Comparison of ENCODE assay signal across 8 cellular contexts in the genomic region with DNA sequence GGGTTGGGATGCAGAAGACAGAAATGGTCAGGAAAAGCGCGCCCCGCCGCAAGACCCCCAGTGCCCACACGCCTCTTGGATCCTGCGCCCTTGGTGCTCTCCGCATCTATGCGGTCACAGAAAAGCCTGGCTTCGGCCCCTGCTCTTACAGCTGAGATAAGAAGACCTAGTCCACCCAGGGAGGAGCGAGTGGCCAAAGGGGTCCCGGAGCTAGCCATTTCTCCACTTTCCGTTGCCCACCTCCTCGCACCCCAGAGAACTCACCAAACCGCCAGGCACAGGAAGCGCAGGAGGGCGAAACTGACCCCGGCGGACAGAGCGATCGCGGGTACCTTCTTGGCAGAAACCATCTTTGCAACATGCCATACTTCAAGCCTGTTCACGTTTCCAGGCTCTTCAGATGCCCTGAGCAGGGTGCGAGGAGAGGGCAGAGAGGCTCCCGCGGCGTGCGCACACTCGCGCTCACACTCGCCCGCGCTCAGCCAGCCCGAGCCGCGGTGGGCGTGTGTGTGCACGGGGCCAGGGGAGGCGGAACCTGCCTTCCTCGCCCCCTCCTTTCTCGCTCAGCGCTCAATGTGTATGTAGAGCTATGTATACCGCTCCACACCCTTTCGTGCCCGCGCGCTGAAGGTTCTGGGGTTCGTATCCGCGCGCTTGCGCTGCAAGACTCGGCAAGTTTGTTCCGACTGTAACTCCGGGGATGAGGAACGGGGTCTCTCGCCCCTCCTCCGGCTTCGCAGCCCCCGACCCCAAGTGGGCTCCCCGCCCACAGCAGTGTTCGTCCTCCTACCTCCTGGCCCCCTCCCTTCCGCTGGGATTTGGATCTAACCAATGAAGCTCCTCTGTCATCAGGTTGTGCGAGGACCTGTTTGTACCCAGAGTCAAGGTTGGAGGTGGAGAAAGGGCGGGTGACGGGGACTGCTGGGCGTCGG. TPM values are rescaled to one million over a fixed set of nuclear protein-coding genes. Genes with fewer than 3 reads are reported as not detected.
A peak's percentile ranks its signal among the peaks of the same experiment; 100 is the strongest.
DNase-seq lines count a peak whose midpoint lies in the region; ATAC-seq, FAIRE-seq and TF ChIP-seq lines count a peak whose summit lies in the region.

A gene (minus strand): TSS at position 507 of the 932 bp plus-strand sequence. CDS start 157 bp downstream, at position 350.

- H3K4me3 Mint-ChIP-seq in activated T-cell treated with anti-CD3 and anti-CD28 coated beads, Interleukin-2, amount 50 U/mL, for 4 hours = peak within 1 kb of the TSS; percentile 24

- H3K9me3 Mint-ChIP-seq in activated T-cell treated with anti-CD3 and anti-CD28 coated beads, Interleukin-2, amount 50 U/mL, for 4 hours = no peaks in the 10 kb centered on the region

- no peak for DNase-seq in activated T-cell treated with anti-CD3 and anti-CD28 coated beads, Interleukin-2, amount 50 U/mL, for 4 hours
- DNase-seq in activated T-cell treated with anti-CD3 and anti-CD28 coated beads, Interleukin-2, amount 50 U/mL, for 1 hour = no peak
- DNase-seq in cardiac fibroblast (ENCODE audit: low read depth in 2 of 2) (peak in 1 of 2 donors; percentile 8), HepG2 (ENCODE audit: low spot score) (no peak), vagina (ENCODE audit: extremely low spot score in 2 of 2) (no peak)

- FAIRE-seq in HepG2 (lab: Jason Lieb, UNC) = no peak

- H3K27me3 ChIP-seq in HepG2 (ENCODE audit: control insufficient read depth in 1 of 2, insufficient read depth in 2 of 2, low read length in 2 of 2) (peaks cover 2 to 21% of the 10 kb centered on the region in 2 experiments; a peak in 3 of 5 replicates), vagina (no peaks in the 10 kb centered on the region)

- CTCF ChIA-PET in HepG2 (lab: Yijun Ruan, JAX; ENCODE audit: low intra/inter-chr PET ratio, low total read pairs) = no interaction called here

- TF ChIP-seq POLR2A in HepG2 (IDR thresholded peaks at IDR 0.05; ENCODE audit: insufficient read depth in 1 of 2, low read depth in 2 of 2, low read length in 2 of 2) (no peak), vagina (IDR thresholded peaks at IDR 0.05) (no peak)

- H3K4me1 ChIP-seq in HepG2 (ENCODE audit: insufficient read depth, low read length) (no peaks in the 10 kb centered on the region), vagina (no peaks in the 10 kb centered on the region)

- no peak within 1 kb of the TSS for H3K27ac ChIP-seq in HepG2 (ENCODE audit: extremely low read length, insufficient read depth, low read length)
- no peak within 1 kb of the TSS for H3K27ac ChIP-seq in vagina

- H3K9ac ChIP-seq in HepG2 (ENCODE audit: insufficient read depth, low read depth, low read length) = no peak within 1 kb of the TSS

- in situ Hi-C loops in HepG2 (cut with HindIII; ENCODE audit: extremely low pct_ligation_motif_present, low pct_unique_long_range_greater_than_20kb) = no loop called here

- 13% methylated on average over 31 of the region's 67 CpGs for WGBS in HepG2 (ENCODE audit: low lambda C conversion rate)

- BruUV-seq in HepG2 (replicated peaks; lab: Mats Ljungman, UMichigan) = no TSS peak

- H3K27me3 Mint-ChIP-seq in activated T-cell treated with anti-CD3 and anti-CD28 coated beads, Interleukin-2, amount 50 U/mL, for 4 hours (ENCODE audit: low read depth) = peaks cover 46% of the 10 kb centered on the region

- no peak for TF ChIP-seq RAD21 in HepG2 (CRISPR knock-in tag; IDR thresholded peaks at IDR 0.05)

- H4K20me1 ChIP-seq in HepG2 (ENCODE audit: insufficient read depth, low read length) = no peaks in the 10 kb centered on the region

- TF ChIP-seq CTCF in cardiac fibroblast (IDR thresholded peaks at IDR 0.05; ENCODE audit: low read depth, low read length) = no peak
- TF ChIP-seq CTCF in HepG2 (CRISPR knock-in tag; IDR thresholded peaks at IDR 0.05) = no peak
- TF ChIP-seq CTCF in vagina (IDR thresholded peaks at IDR 0.05) = no peak

- POLR2A ChIA-PET in HepG2 (lab: Yijun Ruan, JAX) = no interaction called here

- H3K4me3 ChIP-seq in cardiac fibroblast (replicated peaks in 1 of 2; ENCODE audit: low read depth in 2 of 2, low read length in 2 of 2) (peak within 1 kb of the TSS; percentile 10 to 13), HepG2 (replicated peaks in 1 of 3; ENCODE audit: insufficient read depth in 1 of 3, low read depth in 2 of 3, low read length in 3 of 3) (no peak within 1 kb of the TSS; a peak in 1 of 6 replicates), vagina (peak within 1 kb of the TSS; percentile 12 to 20)

- peak within 1 kb of the TSS; percentile 12; the same call in 1 of the 2 replicates for H3K4me2 ChIP-seq in HepG2 (ENCODE audit: low read depth, low read length)

- H3K36me3 Mint-ChIP-seq in activated T-cell treated with anti-CD3 and anti-CD28 coated beads, Interleukin-2, amount 50 U/mL, for 4 hours (ENCODE audit: insufficient read depth) = no peaks in the 10 kb centered on the region

- TF ChIP-seq EP300 in HepG2 (IDR thresholded peaks at IDR 0.05; ENCODE audit: low read depth in 2 of 2, low read length in 2 of 2) = no peak
- no peak for TF ChIP-seq EP300 in HepG2 (CRISPR knock-in tag; IDR thresholded peaks at IDR 0.05; ENCODE audit: borderline replicate concordance)

- H2AFZ ChIP-seq in HepG2 (ENCODE audit: low read length) = no peak within 1 kb of the TSS

- H3K4me1 Mint-ChIP-seq in activated T-cell treated with anti-CD3 and anti-CD28 coated beads, Interleukin-2, amount 50 U/mL, for 4 hours (ENCODE audit: low read depth) = peaks cover 19% of the 10 kb centered on the region

- no peaks in the 10 kb centered on the region for H3K79me2 ChIP-seq in HepG2 (ENCODE audit: insufficient read depth, low read length)

- H3K9me3 ChIP-seq in HepG2 (ENCODE audit: low read length) (no peaks in the 10 kb centered on the region), vagina (no peaks in the 10 kb centered on the region)

- peak; percentile 34 to 48 for ATAC-seq in activated T-cell treated with anti-CD3 and anti-CD28 coated beads, Interleukin-2, amount 50 U/mL, for 4 hours
- ATAC-seq in HepG2 (peak; percentile 53), GM19455 (IDR thresholded peaks at IDR 0.05; ENCODE audit: unreplicated experiment) (no peak), HG03439 (IDR thresholded peaks at IDR 0.05; ENCODE audit: unreplicated experiment) (no peak), GM18861 (IDR thresholded peaks at IDR 0.05; ENCODE audit: unreplicated experiment) (no peak)

- H3K36me3 ChIP-seq in HepG2 (replicated peaks in 1 of 2; ENCODE audit: control insufficient read depth in 1 of 2, insufficient read depth in 2 of 2, low read length in 2 of 2) (no peaks in the 10 kb centered on the region), vagina (no peaks in the 10 kb centered on the region)

- intact Hi-C loops in HepG2 (cut with micrococcal nuclease; ENCODE audit: unreplicated experiment) = no loop called here
- intact Hi-C loops in vagina (cut with DNase I) = no loop called here

TF ChIP-seq in HepG2, 621 proteins besides CTCF, POLR2A, EP300 and RAD21 (continues in another document):
- TF ChIP-seq ZBTB20 (CRISPR knock-in tag; IDR thresholded peaks at IDR 0.05; ENCODE audit: borderline replicate concordance, low read depth) (no peak), ZNF10 (CRISPR knock-in tag; IDR thresholded peaks at IDR 0.05; ENCODE audit: borderline replicate concordance, low read depth) (no peak), ZNF549 (CRISPR knock-in tag; IDR thresholded peaks at IDR 0.05) (no peak), ZNF557 (CRISPR knock-in tag; IDR thresholded peaks at IDR 0.05) (no peak), SMAD9 (CRISPR knock-in tag; IDR thresholded peaks at IDR 0.05) (no peak), ZNF510 (CRISPR knock-in tag; IDR thresholded peaks at IDR 0.05; ENCODE audit: low read depth) (no peak), TSC22D2 (CRISPR knock-in tag; IDR thresholded peaks at IDR 0.05; ENCODE audit: borderline replicate concordance) (no peak), ZNF616 (CRISPR knock-in tag; IDR thresholded peaks at IDR 0.05; ENCODE audit: low read depth) (no peak)
- TF ChIP-seq, protein P1, sequence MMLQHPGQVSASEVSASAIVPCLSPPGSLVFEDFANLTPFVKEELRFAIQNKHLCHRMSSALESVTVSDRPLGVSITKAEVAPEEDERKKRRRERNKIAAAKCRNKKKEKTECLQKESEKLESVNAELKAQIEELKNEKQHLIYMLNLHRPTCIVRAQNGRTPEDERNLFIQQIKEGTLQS (CRISPR knock-in tag; IDR thresholded peaks at IDR 0.05) = no peak
- TF ChIP-seq, protein P2, sequence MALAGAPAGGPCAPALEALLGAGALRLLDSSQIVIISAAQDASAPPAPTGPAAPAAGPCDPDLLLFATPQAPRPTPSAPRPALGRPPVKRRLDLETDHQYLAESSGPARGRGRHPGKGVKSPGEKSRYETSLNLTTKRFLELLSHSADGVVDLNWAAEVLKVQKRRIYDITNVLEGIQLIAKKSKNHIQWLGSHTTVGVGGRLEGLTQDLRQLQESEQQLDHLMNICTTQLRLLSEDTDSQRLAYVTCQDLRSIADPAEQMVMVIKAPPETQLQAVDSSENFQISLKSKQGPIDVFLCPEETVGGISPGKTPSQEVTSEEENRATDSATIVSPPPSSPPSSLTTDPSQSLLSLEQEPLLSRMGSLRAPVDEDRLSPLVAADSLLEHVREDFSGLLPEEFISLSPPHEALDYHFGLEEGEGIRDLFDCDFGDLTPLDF (CRISPR knock-in tag; IDR thresholded peaks at IDR 0.05) = no peak

RNA-seq across cellular contexts. Expression of the gene that starts here (rescaled TPM):
- total RNA-seq in activated T-cell treated with anti-CD3 and anti-CD28 coated beads, Interleukin-2, amount 50 U/mL, for 4 hours = not detected
- total RNA-seq in HepG2 (2016; rRNA removed; fragmentation: Illumina TruSeq; extraction: Trizol) = not detected in 2 replicates
- not detected in 2 replicates for total RNA-seq in HepG2 (2016; cell fraction: cytosol; rRNA removed; fragmentation: Illumina TruSeq; extraction: Trizol; ENCODE audit: low read depth)
- total RNA-seq in HepG2 (2016; cell fraction: insoluble cytoplasmic fraction; rRNA removed; fragmentation: Illumina TruSeq; extraction: Trizol) = not detected in 2 replicates
- not detected in 2 replicates for total RNA-seq in HepG2 (2016; cell fraction: membrane; rRNA removed; fragmentation: Illumina TruSeq; extraction: Trizol)
- total RNA-seq in HepG2 (2016; cell fraction: nucleus; rRNA removed; fragmentation: Illumina TruSeq; extraction: Trizol) = not detected in 2 replicates
- not detected in 2 replicates for polyA plus RNA-seq in HepG2 (2011; rRNA removed)
- not detected in 2 replicates for polyA plus RNA-seq in HepG2 (2011; cell fraction: cytosol; rRNA removed)
- polyA plus RNA-seq in HepG2 (2011; cell fraction: nucleus; rRNA removed) = not detected in 2 replicates
- polyA plus RNA-seq in HepG2 (2012) = not detected in 2 replicates
- not detected in 2 replicates for polyA plus RNA-seq in HepG2 (2016; cell fraction: cytosol; fragmentation: Illumina TruSeq; extraction: Trizol; ENCODE audit: low read depth)
- not detected in 2 replicates for polyA plus RNA-seq in HepG2 (2016; cell fraction: insoluble cytoplasmic fraction; fragmentation: Illumina TruSeq; extraction: Trizol; ENCODE audit: low read depth)
- polyA plus RNA-seq in HepG2 (2016; cell fraction: membrane; fragmentation: Illumina TruSeq; extraction: Trizol; ENCODE audit: low read depth) = not detected in 2 replicates
- polyA plus RNA-seq in HepG2 (2016; cell fraction: nucleus; fragmentation: Illumina TruSeq; extraction: Trizol; ENCODE audit: insufficient read depth, low read depth) = not detected in 2 replicates
- polyA minus RNA-seq in HepG2 (2011; rRNA and poly(A)+ RNA removed; ENCODE audit: low replicate concordance) = not detected in 2 replicates
- polyA minus RNA-seq in HepG2 (2011; cell fraction: cytosol; rRNA and poly(A)+ RNA removed) = not detected in 2 replicates
- not detected in 2 replicates for polyA minus RNA-seq in HepG2 (2011; cell fraction: nucleus; rRNA and poly(A)+ RNA removed)
- 0.25 TPM for total RNA-seq in vagina

Comparison
In these comparisons a context has a peak if more than half of its experiments do, and no peak if none do; other contexts are left out.
1. Peak in ATAC-seq in activated T-cell treated with anti-CD3 and anti-CD28 coated beads, Interleukin-2, amount 50 U/mL, for 4 hours; RNA of the gene not detected or under 1 TPM.
2. Peak in ATAC-seq and H3K4me2 ChIP-seq in HepG2; RNA of the gene not detected or under 1 TPM.
3. H3K4me3 ChIP-seq: peak in cardiac fibroblast (2 of 2) and vagina (2 of 2); none in HepG2 (0 of 3).